ENCODE assay signal across 28 cellular contexts in genomic region chr15:36994809-36995208, GRCh38.
"Had no signal": no experiment of that assay in that cellular context is flagged by ENCODE, and none has a peak within 500 bp of the region (broad histone marks: within the 10 kb centered on the region; RNA-seq: fewer than 3 reads in every experiment).

No MANE protein-coding gene starts in this region.

- H3K4me1 Mint-ChIP-seq: activated B cell treated with CpG ODN at 0.5 μM for 24 hours; activated T-helper 17 cell treated with anti-CD3 and anti-CD28 coated beads, Interleukin-2, amount 50 U/mL, for 72 hours; central memory CD8-positive, alpha-beta T cell; T-helper 17 cell had no signal

- H3K9me3 ChIP-seq: body of pancreas had no signal

- H3K4me3 ChIP-seq: body of pancreas, coronary artery, dorsolateral prefrontal cortex had no signal

- H3K27ac Mint-ChIP-seq: activated B cell treated with CpG ODN at 0.5 μM for 24 hours; activated CD8-positive, alpha-beta T cell treated with anti-CD3 and anti-CD28 coated beads for 36 hours; activated naive CD8-positive, alpha-beta T cell; activated T-helper 17 cell treated with anti-CD3 and anti-CD28 coated beads, Interleukin-2, amount 50 U/mL, for 72 hours; dendritic cell treated with granulocyte-macrophage colony-stimulating factor and Interleukin-4, amounts not matched to agents 40 ng/mL and 50 ng/mL, for 4 days; endodermal cell; T-helper 17 cell; T-helper 2 cell treated with Interferon-gamma antibody and Interleukin-4, amounts not matched to agents 5 μg/mL and 100 μg/mL, for 36 hours had no signal

- DNase-seq: activated B cell treated with CpG ODN at 0.5 μM for 24 hours; activated CD4-positive, alpha-beta T cell treated with anti-CD3 and anti-CD28 coated beads for 48 hours; activated CD4-positive, alpha-beta T cell treated with anti-CD3 and anti-CD28 coated beads, Interleukin-2, amount 50 U/mL, for 1 hour; activated CD4-positive, alpha-beta T cell treated with anti-CD3 and anti-CD28 coated beads, Interleukin-2, amount 50 U/mL, for 48 hours; activated CD8-positive, alpha-beta memory T cell treated with anti-CD3 and anti-CD28 coated beads for 24 hours; activated CD8-positive, alpha-beta T cell treated with anti-CD3 and anti-CD28 coated beads for 36 hours; activated effector memory CD4-positive, alpha-beta T cell treated with Interleukin-2 at 50 U/mL for 16 hours; activated gamma-delta T cell treated with Interleukin-2 at 50 U/mL for 16 hours; activated naive CD4-positive, alpha-beta T cell treated with anti-CD3 and anti-CD28 coated beads, Interleukin-2, amount 50 U/mL, for 16 hours; activated naive CD4-positive, alpha-beta T cell treated with Interleukin-2 at 50 U/mL for 16 hours; activated T-cell treated with anti-CD3 and anti-CD28 coated beads, Interleukin-2, amount 50 U/mL, for 4 hours; amniotic stem cell; anterior cingulate cortex; body of pancreas; dorsolateral prefrontal cortex; effector memory CD4-positive, alpha-beta T cell; endodermal cell; foreskin fibroblast; T-helper 1 cell; T-helper 17 cell; T1000; WERI-Rb-1 had no signal

- H3K27ac ChIP-seq: body of pancreas, coronary artery, dorsolateral prefrontal cortex, WERI-Rb-1 had no signal

- H3K27me3 ChIP-seq: body of pancreas, dorsolateral prefrontal cortex had no signal

- H3K4me3 Mint-ChIP-seq: activated B cell treated with CpG ODN at 0.5 μM for 24 hours; activated CD8-positive, alpha-beta T cell treated with anti-CD3 and anti-CD28 coated beads for 36 hours; activated naive CD8-positive, alpha-beta T cell; activated T-cell treated with anti-CD3 and anti-CD28 coated beads, Interleukin-2, amount 50 U/mL, for 4 hours; activated T-helper 17 cell treated with anti-CD3 and anti-CD28 coated beads, Interleukin-2, amount 50 U/mL, for 72 hours; central memory CD8-positive, alpha-beta T cell; dendritic cell treated with granulocyte-macrophage colony-stimulating factor and Interleukin-4, amounts not matched to agents 40 ng/mL and 50 ng/mL, for 4 days; endodermal cell; T-helper 17 cell; T-helper 2 cell treated with Interferon-gamma antibody and Interleukin-4, amounts not matched to agents 5 μg/mL and 100 μg/mL, for 36 hours had no signal

- H3K9me3 Mint-ChIP-seq: activated B cell treated with CpG ODN at 0.5 μM for 24 hours; activated CD8-positive, alpha-beta T cell treated with anti-CD3 and anti-CD28 coated beads for 36 hours; activated T-cell treated with anti-CD3 and anti-CD28 coated beads, Interleukin-2, amount 50 U/mL, for 4 hours; activated T-helper 17 cell treated with anti-CD3 and anti-CD28 coated beads, Interleukin-2, amount 50 U/mL, for 72 hours; central memory CD8-positive, alpha-beta T cell; endodermal cell; T-helper 2 cell treated with Interferon-gamma antibody and Interleukin-4, amounts not matched to agents 5 μg/mL and 100 μg/mL, for 36 hours had no signal

- H3K36me3 Mint-ChIP-seq: activated naive CD8-positive, alpha-beta T cell had no signal

- H3K27me3 Mint-ChIP-seq: activated B cell treated with CpG ODN at 0.5 μM for 24 hours; activated CD8-positive, alpha-beta T cell treated with anti-CD3 and anti-CD28 coated beads for 36 hours; activated T-helper 17 cell treated with anti-CD3 and anti-CD28 coated beads, Interleukin-2, amount 50 U/mL, for 72 hours; central memory CD8-positive, alpha-beta T cell; dendritic cell treated with granulocyte-macrophage colony-stimulating factor and Interleukin-4, amounts not matched to agents 40 ng/mL and 50 ng/mL, for 4 days; T-helper 17 cell had no signal
